25 cellular contexts compared by ENCODE assay signal in genomic region chr4:79685542-79685941, GRCh38.
"Had no signal": no experiment of that assay in that cellular context is flagged by ENCODE, and none has a peak within 500 bp of the region (broad histone marks: within the 10 kb centered on the region; RNA-seq: fewer than 3 reads in every experiment).

No MANE protein-coding gene starts in this region.

- H3K4me3 ChIP-seq: neural progenitor cell, ovary, psoas muscle, right lobe of liver, sigmoid colon, stomach, thoracic aorta, thyroid gland, tibial nerve, upper lobe of left lung, uterus had no signal

- H3K4me2 ChIP-seq: neural progenitor cell had no signal

- H3K4me1 ChIP-seq: neural progenitor cell, parathyroid adenoma, psoas muscle, right lobe of liver, thyroid gland, tibial nerve, upper lobe of left lung, uterus had no signal

- H3K79me2 ChIP-seq: parathyroid adenoma had no signal

- H3K27me3 ChIP-seq: neural progenitor cell, ovary, right lobe of liver, sigmoid colon, stomach, thyroid gland, tibial nerve, upper lobe of left lung, uterus had no signal

- DNase-seq: natural killer cell; occipital lobe; ovary; posterior cingulate gyrus; psoas muscle; right cardiac atrium; right lobe of liver; sigmoid colon; small intestine; stimulated activated CD4-positive, alpha-beta T cell treated with anti-CD3 and anti-CD28 coated beads, Interleukin-15, amount 100 ng/mL, for 24 hours; stimulated activated CD4-positive, alpha-beta T cell treated with anti-CD3 and anti-CD28 coated beads, Interleukin-2, amount 100 ng/mL, for 24 hours; stimulated activated CD4-positive, alpha-beta T cell treated with anti-CD3 and anti-CD28 coated beads, Interleukin-2, amount 100 ng/mL, for 48 hours; stimulated activated CD4-positive, alpha-beta T cell treated with anti-CD3 and anti-CD28 coated beads, Interleukin-4, amount 100 ng/mL, for 24 hours; stimulated activated naive B cell treated with anti-CD40 and anti-IgM and Interleukin-4, amounts not matched to agents 10 μg/mL and 1 μg/mL and 100 μg/mL, for 72 hours; stimulated activated naive CD4-positive, alpha-beta T cell treated with Interleukin-2 at 50 U/mL for 16 hours; stomach; thyroid gland; trophoblast cell; upper lobe of left lung; uterus had no signal

- H3K9me3 ChIP-seq: ovary, psoas muscle, right lobe of liver, sigmoid colon, stomach, thoracic aorta, thyroid gland, tibial nerve, upper lobe of left lung, uterus had no signal

- ATAC-seq: natural killer cell; psoas muscle; right cardiac atrium; right lobe of liver; stimulated activated effector memory CD8-positive, alpha-beta T cell treated with anti-CD3 and anti-CD28 coated beads, Interleukin-12 subunit alpha, Interleukin-12 subunit beta, amount 100 ng/mL, for 72 hours; stimulated activated naive B cell treated with anti-CD40 and anti-IgM and Interleukin-4, amounts not matched to agents 10 μg/mL and 1 μg/mL and 100 μg/mL, for 72 hours had no signal

- H3K27ac ChIP-seq: neural progenitor cell, ovary, parathyroid adenoma, psoas muscle, right lobe of liver, sigmoid colon, stomach, thoracic aorta, thyroid gland, tibial nerve, upper lobe of left lung, uterus had no signal

- H3K36me3 ChIP-seq: neural progenitor cell, ovary, right lobe of liver, sigmoid colon, stomach, thoracic aorta, thyroid gland, tibial nerve, upper lobe of left lung, uterus had no signal

- H3K9ac ChIP-seq: neural progenitor cell, parathyroid adenoma had no signal

- H2AFZ ChIP-seq: neural progenitor cell, parathyroid adenoma had no signal
